25 cellular contexts compared by ENCODE assay signal in genomic region chr1:183864611-183865010, GRCh38. TPM values are rescaled to one million over a fixed set of nuclear protein-coding genes. Genes with fewer than 3 reads are reported as not detected.
DNase-seq lines count a peak whose midpoint lies in the region; ATAC-seq, FAIRE-seq and TF ChIP-seq lines count a peak whose summit lies in the region.
"Had no signal": no experiment of that assay in that cellular context is flagged by ENCODE, and none has a peak within 500 bp of the region (broad histone marks: within the 10 kb centered on the region; RNA-seq: fewer than 3 reads in every experiment).

No MANE protein-coding gene starts in this region.

- no peaks in the 10 kb centered on the region for H4K20me1 ChIP-seq in HepG2 (ENCODE audit: insufficient read depth, low read length)
- H4K20me1 ChIP-seq in MM.1S (ENCODE audit: insufficient read depth, low read length) = no peaks in the 10 kb centered on the region
- H4K20me1 ChIP-seq: BLaER1 had no signal

- H3K27me3 ChIP-seq in HepG2 (ENCODE audit: control insufficient read depth in 1 of 2, insufficient read depth in 2 of 2, low read length in 2 of 2) (no peaks in the 10 kb centered on the region), right lobe of liver (no peaks in the 10 kb centered on the region), MM.1S (replicated peaks; ENCODE audit: insufficient read depth, low read length) (no peaks in the 10 kb centered on the region), H7 (ENCODE audit: control insufficient read depth, insufficient read depth, low read length) (no peaks in the 10 kb centered on the region)
- H3K27me3 ChIP-seq: BLaER1 had no signal

- no peak for TF ChIP-seq EP300 in HepG2 (IDR thresholded peaks at IDR 0.05; ENCODE audit: low read depth in 2 of 2, low read length in 2 of 2)
- no peak for TF ChIP-seq EP300 in HepG2 (CRISPR knock-in tag; IDR thresholded peaks at IDR 0.05; ENCODE audit: borderline replicate concordance)

- H3K79me2 ChIP-seq in HepG2 (ENCODE audit: insufficient read depth, low read length) (no peaks in the 10 kb centered on the region), MM.1S (ENCODE audit: low read length) (0 out of 2 replicates have a peak, but pooled peaks cover 4% of the 10 kb centered on the region)

- ATAC-seq in HepG2 (no peak), right lobe of liver (no peak)
- ATAC-seq: GM23338 had no signal

- BruUV-seq in HepG2 (replicated peaks; lab: Mats Ljungman, UMichigan) = no TSS peak

- H3K4me1 ChIP-seq in HepG2 (ENCODE audit: insufficient read depth, low read length) = peaks cover 23% of the 10 kb centered on the region
- H3K4me1 ChIP-seq in right lobe of liver = no peaks in the 10 kb centered on the region
- H3K4me1 ChIP-seq in MM.1S (ENCODE audit: low read length) = no peaks in the 10 kb centered on the region

- H2AFZ ChIP-seq in HepG2 (ENCODE audit: low read length) (no peak overlapping the region), MM.1S (ENCODE audit: low read length) (no peak overlapping the region)
- H2AFZ ChIP-seq: GM23338 had no signal

- peak overlapping the region; percentile 58 for H3K27ac Mint-ChIP-seq in dendritic cell treated with granulocyte-macrophage colony-stimulating factor and Interleukin-4, amounts not matched to agents 40 ng/mL and 50 ng/mL, for 4 days
- H3K27ac Mint-ChIP-seq: CD4-positive, CD25-positive, alpha-beta regulatory T cell; GM23338 had no signal

- no peaks in the 10 kb centered on the region for H3K9me3 Mint-ChIP-seq in dendritic cell treated with granulocyte-macrophage colony-stimulating factor and Interleukin-4, amounts not matched to agents 40 ng/mL and 50 ng/mL, for 4 days
- H3K9me3 Mint-ChIP-seq: CD4-positive, CD25-positive, alpha-beta regulatory T cell; GM23338 had no signal

- H3F3A ChIP-seq in MM.1S (ENCODE audit: insufficient read depth, low read length) = no peaks in the 10 kb centered on the region

- H3K27me3 Mint-ChIP-seq in dendritic cell treated with granulocyte-macrophage colony-stimulating factor and Interleukin-4, amounts not matched to agents 40 ng/mL and 50 ng/mL, for 4 days = no peaks in the 10 kb centered on the region
- H3K27me3 Mint-ChIP-seq: CD4-positive, CD25-positive, alpha-beta regulatory T cell had no signal

- intact Hi-C loops in HepG2 (cut with micrococcal nuclease; ENCODE audit: unreplicated experiment) = no loop called here
- intact Hi-C loops in right lobe of liver (cut with DNase I) = no loop called here
- intact Hi-C loops in dendritic cell treated with granulocyte-macrophage colony-stimulating factor and Interleukin-4, amounts not matched to agents 40 ng/mL and 50 ng/mL, for 4 days (cut with micrococcal nuclease) = no loop called here

- peaks cover 54% of the 10 kb centered on the region for H3K4me1 Mint-ChIP-seq in dendritic cell treated with granulocyte-macrophage colony-stimulating factor and Interleukin-4, amounts not matched to agents 40 ng/mL and 50 ng/mL, for 4 days (ENCODE audit: low read depth)
- H3K4me1 Mint-ChIP-seq: CD4-positive, CD25-positive, alpha-beta regulatory T cell had no signal

- CTCF ChIA-PET in HepG2 (lab: Yijun Ruan, JAX; ENCODE audit: low intra/inter-chr PET ratio, low total read pairs) = no interaction called here

- POLR2A ChIA-PET in HepG2 (lab: Yijun Ruan, JAX) = no interaction called here

- TF ChIP-seq CTCF in HepG2 (CRISPR knock-in tag; IDR thresholded peaks at IDR 0.05) = no peak
- no peak for TF ChIP-seq CTCF in right lobe of liver (IDR thresholded peaks at IDR 0.05)
- no peak for TF ChIP-seq CTCF in MM.1S (IDR thresholded peaks at IDR 0.05; ENCODE audit: low read length)

- H3K9me3 ChIP-seq in HepG2 (ENCODE audit: low read length) (no peaks in the 10 kb centered on the region), right lobe of liver (no peaks in the 10 kb centered on the region), MM.1S (replicated peaks; ENCODE audit: insufficient read depth, low read length) (no peaks in the 10 kb centered on the region)

- H3K9ac ChIP-seq in HepG2 (ENCODE audit: insufficient read depth, low read depth, low read length) = no peak overlapping the region
- H3K9ac ChIP-seq in MM.1S (ENCODE audit: low read length) = no peak overlapping the region
- H3K9ac ChIP-seq: BLaER1 had no signal

- no peak for TF ChIP-seq POLR2A in HepG2 (IDR thresholded peaks at IDR 0.05; ENCODE audit: insufficient read depth in 1 of 2, low read depth in 2 of 2, low read length in 2 of 2)
- TF ChIP-seq POLR2A in right lobe of liver (IDR thresholded peaks at IDR 0.05) = no peak

- 98% methylated on average over 3 of the region's 3 CpGs for WGBS in HepG2 (ENCODE audit: low lambda C conversion rate)
- 100% methylated on average over 3 of the region's 3 CpGs for WGBS in right lobe of liver (ENCODE audit: insufficient coverage, low coverage, low lambda C conversion rate, missing lambda C conversion rate)

- no peak for FAIRE-seq in HepG2 (lab: Jason Lieb, UNC)
- FAIRE-seq: G401.6, RCC 7860 had no signal

- H3K4me3 Mint-ChIP-seq in dendritic cell treated with granulocyte-macrophage colony-stimulating factor and Interleukin-4, amounts not matched to agents 40 ng/mL and 50 ng/mL, for 4 days = no peak overlapping the region
- H3K4me3 Mint-ChIP-seq: CD4-positive, CD25-positive, alpha-beta regulatory T cell; GM23338 had no signal

- H3K36me3 ChIP-seq in HepG2 (replicated peaks in 1 of 2; ENCODE audit: control insufficient read depth in 1 of 2, insufficient read depth in 2 of 2, low read length in 2 of 2) = peaks cover 0 to 3% of the 10 kb centered on the region in 2 experiments; a peak in 2 of 5 replicates
- no peaks in the 10 kb centered on the region for H3K36me3 ChIP-seq in right lobe of liver
- no peaks in the 10 kb centered on the region for H3K36me3 ChIP-seq in MM.1S (replicated peaks; ENCODE audit: insufficient read depth, low read length)
- no peaks in the 10 kb centered on the region for H3K36me3 ChIP-seq in H7 (replicated peaks; ENCODE audit: control insufficient read depth, insufficient read depth, low read length)

- TF ChIP-seq RAD21 in HepG2 (CRISPR knock-in tag; IDR thresholded peaks at IDR 0.05) = no peak

- no peaks in the 10 kb centered on the region for H3K9me2 ChIP-seq in MM.1S (replicated peaks; ENCODE audit: insufficient read depth, low read length)

- H3K36me3 Mint-ChIP-seq in dendritic cell treated with granulocyte-macrophage colony-stimulating factor and Interleukin-4, amounts not matched to agents 40 ng/mL and 50 ng/mL, for 4 days (ENCODE audit: low read depth) = peaks cover 53% of the 10 kb centered on the region
- H3K36me3 Mint-ChIP-seq: CD4-positive, CD25-positive, alpha-beta regulatory T cell had no signal

- in situ Hi-C loops in HepG2 (cut with HindIII; ENCODE audit: extremely low pct_ligation_motif_present, low pct_unique_long_range_greater_than_20kb) = no loop called here

- H3K4me3 ChIP-seq in HepG2 (replicated peaks in 1 of 3; ENCODE audit: insufficient read depth in 1 of 3, low read depth in 2 of 3, low read length in 3 of 3) (no peak overlapping the region), right lobe of liver (no peak overlapping the region), MM.1S (ENCODE audit: low read length) (no peak overlapping the region), H7 (ENCODE audit: insufficient read depth, low read depth, low read length) (no peak overlapping the region)
- H3K4me3 ChIP-seq: BLaER1, GM23338, SK-N-MC had no signal

- DNase-seq in HepG2 (ENCODE audit: low spot score) (no peak), right lobe of liver (no peak), NCI-H82 treated with DMSO at 0.1 percent for 48 hours (lab: John Stamatoyannopoulos, UW; ENCODE audit: unreplicated experiment) (peak; percentile 100), NCI-H510A (lab: John Stamatoyannopoulos, UW) (no peak), MM.1S (no peak), H7 (no peak)
- DNase-seq: ACHN; CD4-positive, CD25-positive, alpha-beta regulatory T cell; DMS53; HCEC 1CT; Karpas-422; NCI-H1092 treated with DMSO at 0.1 percent for 48 hours; NCI-H1436; NCI-H187; NCI-H2081 treated with DMSO at 0.1 percent for 48 hours; NCI-H2171 treated with DMSO at 0.1 percent for 48 hours; SIG-M5 had no signal

- H3K27ac ChIP-seq in HepG2 (ENCODE audit: extremely low read length, insufficient read depth, low read length) = no peak overlapping the region
- H3K27ac ChIP-seq in right lobe of liver = no peak overlapping the region
- no peak overlapping the region for H3K27ac ChIP-seq in MM.1S (ENCODE audit: low read length)
- H3K27ac ChIP-seq: 22Rv1, BLaER1, HL-60, SK-N-MC had no signal

- H3K4me2 ChIP-seq in HepG2 (ENCODE audit: low read depth, low read length) (no peak overlapping the region), MM.1S (ENCODE audit: low read depth, low read length) (no peak overlapping the region)
- H3K4me2 ChIP-seq: BLaER1, GM23338 had no signal

TF ChIP-seq in HepG2, 621 proteins besides CTCF, POLR2A, EP300 and RAD21 (continues in another document):
- TF ChIP-seq PAX8 (CRISPR knock-in tag; IDR thresholded peaks at IDR 0.05; ENCODE audit: borderline replicate concordance) (no peak), ZNF333 (CRISPR knock-in tag; IDR thresholded peaks at IDR 0.05; ENCODE audit: borderline replicate concordance) (no peak)

RNA-seq across cellular contexts. Expression of gene RGL1, which starts 59.7 kb away (rescaled TPM):
- total RNA-seq in HepG2 (2016; rRNA removed; fragmentation: Illumina TruSeq; extraction: Trizol) = 4.7 and 5.7 TPM in 2 replicates
- 0.81 and 1.1 TPM in 2 replicates for total RNA-seq in HepG2 (2016; cell fraction: cytosol; rRNA removed; fragmentation: Illumina TruSeq; extraction: Trizol; ENCODE audit: low read depth)
- 4.3 and 5.7 TPM in 2 replicates for total RNA-seq in HepG2 (2016; cell fraction: insoluble cytoplasmic fraction; rRNA removed; fragmentation: Illumina TruSeq; extraction: Trizol)
- total RNA-seq in HepG2 (2016; cell fraction: membrane; rRNA removed; fragmentation: Illumina TruSeq; extraction: Trizol) = 2.6 and 2.8 TPM in 2 replicates
- 5.2 and 5.9 TPM in 2 replicates for total RNA-seq in HepG2 (2016; cell fraction: nucleus; rRNA removed; fragmentation: Illumina TruSeq; extraction: Trizol)
- polyA plus RNA-seq in HepG2 (2011; rRNA removed) = 3.4 and 3.5 TPM in 2 replicates
- polyA plus RNA-seq in HepG2 (2011; cell fraction: cytosol; rRNA removed) = 2.4 and 3.1 TPM in 2 replicates
- 2.7 and 2.8 TPM in 2 replicates for polyA plus RNA-seq in HepG2 (2011; cell fraction: nucleus; rRNA removed)
- polyA plus RNA-seq in HepG2 (2012) = 1.8 and 1.9 TPM in 2 replicates
- polyA plus RNA-seq in HepG2 (2016; cell fraction: cytosol; fragmentation: Illumina TruSeq; extraction: Trizol; ENCODE audit: low read depth) = 0.16 and 0.20 TPM in 2 replicates
- polyA plus RNA-seq in HepG2 (2016; cell fraction: insoluble cytoplasmic fraction; fragmentation: Illumina TruSeq; extraction: Trizol; ENCODE audit: low read depth) = 5.0 and 5.2 TPM in 2 replicates
- polyA plus RNA-seq in HepG2 (2016; cell fraction: membrane; fragmentation: Illumina TruSeq; extraction: Trizol; ENCODE audit: low read depth) = 1.2 and 1.3 TPM in 2 replicates
- 5.2 and 5.4 TPM in 2 replicates for polyA plus RNA-seq in HepG2 (2016; cell fraction: nucleus; fragmentation: Illumina TruSeq; extraction: Trizol; ENCODE audit: insufficient read depth, low read depth)
- polyA minus RNA-seq in HepG2 (2011; rRNA and poly(A)+ RNA removed; ENCODE audit: low replicate concordance) = 1.8 and 3.3 TPM in 2 replicates
- polyA minus RNA-seq in HepG2 (2011; cell fraction: cytosol; rRNA and poly(A)+ RNA removed) = 2.6 and 3.0 TPM in 2 replicates
- polyA minus RNA-seq in HepG2 (2011; cell fraction: nucleus; rRNA and poly(A)+ RNA removed) = 6.7 and 7.7 TPM in 2 replicates
- total RNA-seq in right lobe of liver = 10 to 100 TPM in 1 of 6 experiments, 1 to 10 TPM in 5; 5.5 to 13.1 (median 6.9) TPM
- 2.2 and 3.2 TPM in 2 replicates for total RNA-seq in H7 (2014; rRNA removed; shearing (Covaris generic))
